In the genomic region with DNA sequence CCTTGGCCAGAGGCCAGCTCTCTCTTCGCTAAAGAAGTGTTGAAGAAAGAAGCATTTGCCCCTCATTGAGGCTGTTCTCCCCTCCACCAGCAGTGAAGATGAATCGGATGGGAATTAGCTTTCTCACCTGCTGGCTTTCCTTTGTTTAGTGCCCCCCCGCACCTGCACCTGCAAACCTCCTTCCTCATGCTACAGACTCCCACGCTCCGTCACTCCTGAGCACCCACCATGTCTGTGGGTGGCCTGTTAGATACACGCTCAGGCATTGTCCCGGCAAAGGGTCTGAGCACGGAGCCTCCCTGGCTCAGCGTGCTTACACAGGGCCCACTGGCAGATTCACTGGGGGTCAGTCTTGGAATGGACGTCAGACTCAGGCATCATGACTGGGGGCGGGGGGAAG, we compare ENCODE assay signal across 28 cellular contexts.
"Had no signal": no experiment of that assay in that cellular context is flagged by ENCODE, and none has a peak within 500 bp of the region (broad histone marks: within the 10 kb centered on the region; RNA-seq: fewer than 3 reads in every experiment).

No MANE protein-coding gene starts in this region.

- H3K79me2 ChIP-seq: parathyroid adenoma had no signal

- H3K9me3 Mint-ChIP-seq: neural crest cell; stimulated activated naive B cell treated with anti-CD40 and anti-IgM and Interleukin-4, amounts not matched to agents 10 μg/mL and 1 μg/mL and 100 μg/mL, for 72 hours had no signal

- H2AFZ ChIP-seq: parathyroid adenoma had no signal

- H3K27ac Mint-ChIP-seq: activated naive CD8-positive, alpha-beta T cell; stimulated activated naive B cell treated with anti-CD40 and anti-IgM and Interleukin-4, amounts not matched to agents 10 μg/mL and 1 μg/mL and 100 μg/mL, for 72 hours had no signal

- DNase-seq: activated CD4-positive, alpha-beta T cell treated with anti-CD3 and anti-CD28 coated beads for 48 hours; activated CD4-positive, alpha-beta T cell treated with anti-CD3 and anti-CD28 coated beads, Interleukin-2, amount 50 U/mL, for 48 hours; activated CD8-positive, alpha-beta memory T cell treated with anti-CD3 and anti-CD28 coated beads for 24 hours; activated effector memory CD4-positive, alpha-beta T cell treated with Interleukin-2 at 50 U/mL for 16 hours; activated naive CD4-positive, alpha-beta T cell treated with Interleukin-2 at 50 U/mL for 16 hours; aorta; body of pancreas; dermis blood vessel endothelial cell; effector CD4-positive, alpha-beta T cell; foreskin keratinocyte; heart right ventricle; lower lobe of right lung; mesenchymal stem cell; naive thymus-derived CD8-positive, alpha-beta T cell; occipital lobe; stimulated activated CD4-positive, alpha-beta T cell treated with anti-CD3 and anti-CD28 coated beads, Interleukin-15, amount 100 ng/mL, for 24 hours; stimulated activated CD4-positive, alpha-beta T cell treated with anti-CD3 and anti-CD28 coated beads, Interleukin-2, amount 100 ng/mL, for 24 hours; stimulated activated naive B cell treated with anti-CD40 and anti-IgM and Interleukin-4, amounts not matched to agents 10 μg/mL and 1 μg/mL and 100 μg/mL, for 72 hours; stomach; tibial artery; upper lobe of right lung; WERI-Rb-1 had no signal

- H3K4me3 ChIP-seq: body of pancreas, esophagus muscularis mucosa, heart right ventricle, lower lobe of right lung, right atrium auricular region, stomach, tibial artery, upper lobe of right lung had no signal

- H3K36me3 Mint-ChIP-seq: activated naive CD8-positive, alpha-beta T cell; naive thymus-derived CD8-positive, alpha-beta T cell; stimulated activated naive B cell treated with anti-CD40 and anti-IgM and Interleukin-4, amounts not matched to agents 10 μg/mL and 1 μg/mL and 100 μg/mL, for 72 hours had no signal

- H3K27ac ChIP-seq: body of pancreas, esophagus muscularis mucosa, foreskin keratinocyte, heart right ventricle, lower lobe of right lung, parathyroid adenoma, right atrium auricular region, stomach, tibial artery, upper lobe of right lung, WERI-Rb-1 had no signal

- H3K36me3 ChIP-seq: esophagus muscularis mucosa, heart right ventricle, lower lobe of right lung, right atrium auricular region, stomach, tibial artery, upper lobe of right lung, WERI-Rb-1 had no signal

- H3K27me3 ChIP-seq: foreskin keratinocyte had no signal

- H3K4me3 Mint-ChIP-seq: activated naive CD8-positive, alpha-beta T cell; naive thymus-derived CD8-positive, alpha-beta T cell; neural crest cell; stimulated activated naive B cell treated with anti-CD40 and anti-IgM and Interleukin-4, amounts not matched to agents 10 μg/mL and 1 μg/mL and 100 μg/mL, for 72 hours had no signal

- ATAC-seq: activated CD4-positive, CD25-positive, alpha-beta regulatory T cell treated with anti-CD3 and anti-CD28 coated beads, Interleukin-2, amount 50 U/mL, for 24 hours; body of pancreas; foreskin keratinocyte; heart right ventricle; lower lobe of right lung; naive thymus-derived CD8-positive, alpha-beta T cell; stimulated activated naive B cell treated with anti-CD40 and anti-IgM and Interleukin-4, amounts not matched to agents 10 μg/mL and 1 μg/mL and 100 μg/mL, for 72 hours; upper lobe of right lung had no signal

- H3K4me1 ChIP-seq: body of pancreas, foreskin keratinocyte, heart right ventricle, lower lobe of right lung, parathyroid adenoma, right atrium auricular region, tibial artery, upper lobe of right lung had no signal
